9 cellular contexts compared by ENCODE assay signal in genomic region chr19:48899386-48899749, GRCh38. TPM values are rescaled to one million over a fixed set of nuclear protein-coding genes. Genes with fewer than 3 reads are reported as not detected.
DNase-seq lines count a peak whose midpoint lies in the region; ATAC-seq, FAIRE-seq and TF ChIP-seq lines count a peak whose summit lies in the region.
"Not testable (repeated sequence)": the region's sequence is repeated elsewhere in the genome, so short reads cannot be mapped to it uniquely, and the experiment has no call there.
"Had no signal": no experiment of that assay in that cellular context is flagged by ENCODE, and none has a peak within 500 bp of the region (broad histone marks: within the 10 kb centered on the region; RNA-seq: fewer than 3 reads in every experiment).

No MANE protein-coding gene starts in this region.

- H4K20me1 ChIP-seq in MM.1S (ENCODE audit: insufficient read depth, low read length), result not testable (repeated sequence)
- H4K20me1 ChIP-seq in smooth muscle cell (ENCODE audit: low read depth), result peaks cover 10% of the 10 kb centered on the region

- ATAC-seq in memory B cell (ENCODE audit: low read depth), result not testable (repeated sequence)

- H3K27ac ChIP-seq in MM.1S (ENCODE audit: low read length) (peak overlapping the region; percentile 56; the same call in 1 of the 2 replicates), smooth muscle cell (ENCODE audit: low read depth) (peak overlapping the region; percentile 69)

- not testable (repeated sequence) for H3K9me3 ChIP-seq in BE2C; MM.1S (replicated peaks; ENCODE audit: insufficient read depth, low read length); smooth muscle cell (replicated peaks; ENCODE audit: low read depth)

- DNase-seq in BE2C; MM.1S; activated T-helper 2 cell treated with anti-CD3 and anti-CD28 coated beads, Interferon-gamma antibody, Interleukin-2, Interleukin-4, amounts not matched to agents 10 μg/mL and 5 μg/mL and 100 μg/mL, durations not matched to agents 14 hours and 24 hours and 36 hours (ENCODE audit: low spot score); memory B cell (ENCODE audit: low spot score in 2 of 2); smooth muscle cell (lab: John Stamatoyannopoulos, UW; ENCODE audit: unreplicated experiment): not testable (repeated sequence)

- H3K27me3 ChIP-seq in BE2C; MM.1S (replicated peaks; ENCODE audit: insufficient read depth, low read length); smooth muscle cell (ENCODE audit: low read depth): not testable (repeated sequence)

- H3K27me3 Mint-ChIP-seq in activated T-helper 2 cell treated with anti-CD3 and anti-CD28 coated beads, Interferon-gamma antibody, Interleukin-2, Interleukin-4, amounts not matched to agents 10 μg/mL and 5 μg/mL and 100 μg/mL, durations not matched to agents 14 hours and 24 hours and 36 hours (ENCODE audit: low read depth); memory B cell: not testable (repeated sequence)

- peak overlapping the region; percentile 74 for H3K4me3 Mint-ChIP-seq in activated T-helper 2 cell treated with anti-CD3 and anti-CD28 coated beads, Interferon-gamma antibody, Interleukin-2, Interleukin-4, amounts not matched to agents 10 μg/mL and 5 μg/mL and 100 μg/mL, durations not matched to agents 14 hours and 24 hours and 36 hours (ENCODE audit: low read depth)
- H3K4me3 Mint-ChIP-seq in memory B cell, result peak overlapping the region; percentile 96

- H3K4me3 ChIP-seq in BE2C (ENCODE audit: low read depth, low read length), result peak overlapping the region; percentile 89
- peak overlapping the region; percentile 85; the same call in 1 of the 2 replicates for H3K4me3 ChIP-seq in MM.1S (ENCODE audit: low read length)
- peak overlapping the region; percentile 86 for H3K4me3 ChIP-seq in smooth muscle cell

- H3K4me2 ChIP-seq in MM.1S (ENCODE audit: low read depth, low read length), result peak overlapping the region; percentile 86; the same call in 1 of the 2 replicates
- H3K4me2 ChIP-seq in smooth muscle cell, result peak overlapping the region; percentile 93

- H3K36me3 Mint-ChIP-seq in activated T-helper 2 cell treated with anti-CD3 and anti-CD28 coated beads, Interferon-gamma antibody, Interleukin-2, Interleukin-4, amounts not matched to agents 10 μg/mL and 5 μg/mL and 100 μg/mL, durations not matched to agents 14 hours and 24 hours and 36 hours (ENCODE audit: low read depth), result peaks cover 28% of the 10 kb centered on the region
- not testable (repeated sequence) for H3K36me3 Mint-ChIP-seq in memory B cell

- H3K4me1 ChIP-seq in BE2C; MM.1S (ENCODE audit: low read length): not testable (repeated sequence)
- H3K4me1 ChIP-seq in smooth muscle cell (ENCODE audit: low read depth), result peaks cover 11% of the 10 kb centered on the region

- H3K36me3 ChIP-seq in BE2C; MM.1S (replicated peaks; ENCODE audit: insufficient read depth, low read length); smooth muscle cell (ENCODE audit: low read depth): not testable (repeated sequence)

- not testable (repeated sequence) for H3K9me2 ChIP-seq in MM.1S (replicated peaks; ENCODE audit: insufficient read depth, low read length)

- peak; percentile 12 for FAIRE-seq in endometrium (lab: Jason Lieb, UNC)

- intact Hi-C loops in activated T-helper 2 cell treated with anti-CD3 and anti-CD28 coated beads, Interferon-gamma antibody, Interleukin-2, Interleukin-4, amounts not matched to agents 10 μg/mL and 5 μg/mL and 100 μg/mL, durations not matched to agents 14 hours and 24 hours and 36 hours (cut with micrococcal nuclease), result not testable (repeated sequence)

- not testable (repeated sequence) for H3K9me3 Mint-ChIP-seq in activated T-helper 2 cell treated with anti-CD3 and anti-CD28 coated beads, Interferon-gamma antibody, Interleukin-2, Interleukin-4, amounts not matched to agents 10 μg/mL and 5 μg/mL and 100 μg/mL, durations not matched to agents 14 hours and 24 hours and 36 hours; memory B cell

- H2AFZ ChIP-seq in MM.1S (ENCODE audit: low read length), result 0 out of 2 replicates have a peak overlapping the region, but pooled peaks have one; percentile 14
- not testable (repeated sequence) for H2AFZ ChIP-seq in smooth muscle cell (ENCODE audit: low read depth)

- peaks cover 24% of the 10 kb centered on the region for H3K79me2 ChIP-seq in MM.1S (ENCODE audit: low read length)
- H3K79me2 ChIP-seq in smooth muscle cell (ENCODE audit: low read depth), result peaks cover 30% of the 10 kb centered on the region

- peak overlapping the region; percentile 83 for H3K27ac Mint-ChIP-seq in activated T-helper 2 cell treated with anti-CD3 and anti-CD28 coated beads, Interferon-gamma antibody, Interleukin-2, Interleukin-4, amounts not matched to agents 10 μg/mL and 5 μg/mL and 100 μg/mL, durations not matched to agents 14 hours and 24 hours and 36 hours
- not testable (repeated sequence) for H3K27ac Mint-ChIP-seq in memory B cell

- H3K4me1 Mint-ChIP-seq in activated T-helper 2 cell treated with anti-CD3 and anti-CD28 coated beads, Interferon-gamma antibody, Interleukin-2, Interleukin-4, amounts not matched to agents 10 μg/mL and 5 μg/mL and 100 μg/mL, durations not matched to agents 14 hours and 24 hours and 36 hours (ENCODE audit: low read depth), result peaks cover 19% of the 10 kb centered on the region
- H3K4me1 Mint-ChIP-seq in memory B cell, result peaks cover 24% of the 10 kb centered on the region

- 59% methylated on average over 11 of the region's 11 CpGs for WGBS in smooth muscle cell (ENCODE audit: low lambda C conversion rate)

- TF ChIP-seq CTCF in BE2C (IDR thresholded peaks at IDR 0.05; ENCODE audit: low read depth, low read length); MM.1S (IDR thresholded peaks at IDR 0.05; ENCODE audit: low read length); smooth muscle cell (IDR thresholded peaks at IDR 0.05; ENCODE audit: borderline replicate concordance, insufficient read depth, poor library complexity, severe bottlenecking): not testable (repeated sequence)

- not testable (repeated sequence) for H3K9ac ChIP-seq in MM.1S (ENCODE audit: low read length); smooth muscle cell (ENCODE audit: low read depth)

- H3F3A ChIP-seq in MM.1S (ENCODE audit: insufficient read depth, low read length); smooth muscle cell (ENCODE audit: low read depth): not testable (repeated sequence)

RNA-seq across cellular contexts. Expression of gene NUCB1, which starts 0.7 kb away (rescaled TPM):
- polyA plus RNA-seq in BE2C (2012; ENCODE audit: insufficient read depth, insufficient read length, low read depth), result 152 TPM
- total RNA-seq in activated T-helper 2 cell treated with anti-CD3 and anti-CD28 coated beads, Interferon-gamma antibody, Interleukin-2, Interleukin-4, amounts not matched to agents 10 μg/mL and 5 μg/mL and 100 μg/mL, durations not matched to agents 14 hours and 24 hours and 36 hours, result 142 and 147 TPM in 2 replicates
- 146 and 221 TPM in 2 replicates for total RNA-seq in smooth muscle cell
- 292 and 329 TPM in 2 replicates for polyA plus RNA-seq in smooth muscle cell

RNA-seq across cellular contexts. Expression of gene TULP2, which starts 0.8 kb away (rescaled TPM):
- not detected for polyA plus RNA-seq in BE2C (2012; ENCODE audit: insufficient read depth, insufficient read length, low read depth)
- total RNA-seq in activated T-helper 2 cell treated with anti-CD3 and anti-CD28 coated beads, Interferon-gamma antibody, Interleukin-2, Interleukin-4, amounts not matched to agents 10 μg/mL and 5 μg/mL and 100 μg/mL, durations not matched to agents 14 hours and 24 hours and 36 hours, result not detected in 2 replicates
- 0.18 TPM in 1 of 2 replicates, not detected in the other for total RNA-seq in smooth muscle cell
- 1.2 and 1.8 TPM in 2 replicates for polyA plus RNA-seq in smooth muscle cell
- total RNA-seq: ureter had no signal

RNA-seq across cellular contexts. Expression of gene PPP1R15A, which starts 27.1 kb away (rescaled TPM):
- polyA plus RNA-seq in BE2C (2012; ENCODE audit: insufficient read depth, insufficient read length, low read depth), result 145 TPM
- 30.8 and 31.8 TPM in 2 replicates for total RNA-seq in activated T-helper 2 cell treated with anti-CD3 and anti-CD28 coated beads, Interferon-gamma antibody, Interleukin-2, Interleukin-4, amounts not matched to agents 10 μg/mL and 5 μg/mL and 100 μg/mL, durations not matched to agents 14 hours and 24 hours and 36 hours
- 88.5 and 99.3 TPM in 2 replicates for total RNA-seq in smooth muscle cell
- 339 and 357 TPM in 2 replicates for polyA plus RNA-seq in smooth muscle cell

RNA-seq across cellular contexts. Expression of gene PLEKHA4, which starts 31.0 kb away (rescaled TPM):
- polyA plus RNA-seq in BE2C (2012; ENCODE audit: insufficient read depth, insufficient read length, low read depth), result 2.9 TPM
- 1.6 and 2.2 TPM in 2 replicates for total RNA-seq in activated T-helper 2 cell treated with anti-CD3 and anti-CD28 coated beads, Interferon-gamma antibody, Interleukin-2, Interleukin-4, amounts not matched to agents 10 μg/mL and 5 μg/mL and 100 μg/mL, durations not matched to agents 14 hours and 24 hours and 36 hours
- 2.6 and 4.4 TPM in 2 replicates for total RNA-seq in smooth muscle cell
- polyA plus RNA-seq in smooth muscle cell, result 32.6 and 39.2 TPM in 2 replicates

RNA-seq across cellular contexts. Expression of gene DHDH, which starts 34.1 kb away (rescaled TPM):
- polyA plus RNA-seq in BE2C (2012; ENCODE audit: insufficient read depth, insufficient read length, low read depth), result not detected
- 0.67 TPM in 1 of 2 replicates, not detected in the other for total RNA-seq in activated T-helper 2 cell treated with anti-CD3 and anti-CD28 coated beads, Interferon-gamma antibody, Interleukin-2, Interleukin-4, amounts not matched to agents 10 μg/mL and 5 μg/mL and 100 μg/mL, durations not matched to agents 14 hours and 24 hours and 36 hours
- 0.27 TPM in 1 of 2 replicates, not detected in the other for total RNA-seq in smooth muscle cell
- polyA plus RNA-seq in smooth muscle cell, result 0.87 and 1.0 TPM in 2 replicates
- total RNA-seq: dermis microvascular lymphatic vessel endothelial cell, left cardiac atrium, ureter had no signal
